In genomic region chr9:129227843-129228189, GRCh38 we compare ENCODE assay signal across 2 cellular contexts.
A peak's percentile ranks its signal among the peaks of the same experiment; 100 is the strongest.
TF ChIP-seq lines count a peak whose summit lies in the region.

No MANE protein-coding gene starts in this region.

TF ChIP-seq in GM12878, 131 proteins besides CTCF, POLR2A, EP300 and RAD21:
- no peak for TF ChIP-seq STAT1 (conservative IDR thresholded peaks at IDR 0.05)
- peak; percentile 10; the same call in 1 of the 2 replicates for TF ChIP-seq RUNX3 (IDR thresholded peaks at IDR 0.05; ENCODE audit: low read length)

TF ChIP-seq in HepG2, 621 proteins besides CTCF, POLR2A, EP300 and RAD21:
- TF ChIP-seq ZNF607 (CRISPR knock-in tag; IDR thresholded peaks at IDR 0.05; ENCODE audit: borderline replicate concordance) = no peak
- TF ChIP-seq ZNF768 (CRISPR knock-in tag; IDR thresholded peaks at IDR 0.05) = 0 out of 2 replicates have a peak, but pooled peaks have one; percentile 17
- no peak for TF ChIP-seq SMC3 (IDR thresholded peaks at IDR 0.05; ENCODE audit: low read length)
- no peak for TF ChIP-seq TBP (CRISPR knock-in tag; IDR thresholded peaks at IDR 0.05)
- TF ChIP-seq ZNF841 (CRISPR knock-in tag; IDR thresholded peaks at IDR 0.05; ENCODE audit: borderline replicate concordance) = no peak
- TF ChIP-seq CREB1 (IDR thresholded peaks at IDR 0.05) = no peak
- TF ChIP-seq CREB1 (CRISPR knock-in tag; IDR thresholded peaks at IDR 0.05) = no peak
- no peak for TF ChIP-seq PBX2 (CRISPR knock-in tag; IDR thresholded peaks at IDR 0.05)
- no peak for TF ChIP-seq E2F2 (CRISPR knock-in tag; IDR thresholded peaks at IDR 0.05; ENCODE audit: borderline replicate concordance)
- no peak for TF ChIP-seq ZBTB10 (CRISPR knock-in tag; IDR thresholded peaks at IDR 0.05; ENCODE audit: borderline replicate concordance)
- TF ChIP-seq ZSCAN22 (CRISPR knock-in tag; IDR thresholded peaks at IDR 0.05) = no peak
- peak; percentile 55 for TF ChIP-seq ZNF629 (CRISPR knock-in tag; conservative IDR thresholded peaks at IDR 0.05)
- no peak for TF ChIP-seq PHF20 (CRISPR knock-in tag; IDR thresholded peaks at IDR 0.05)
- TF ChIP-seq NR1H2 (CRISPR knock-in tag; IDR thresholded peaks at IDR 0.05; ENCODE audit: borderline replicate concordance, low read depth) = no peak
- no peak for TF ChIP-seq XRCC5 (optimal IDR thresholded peaks at IDR 0.05; ENCODE audit: low read length)
TF ChIP-seq in HepG2: peak in this region for 2.
